In the genomic region with DNA sequence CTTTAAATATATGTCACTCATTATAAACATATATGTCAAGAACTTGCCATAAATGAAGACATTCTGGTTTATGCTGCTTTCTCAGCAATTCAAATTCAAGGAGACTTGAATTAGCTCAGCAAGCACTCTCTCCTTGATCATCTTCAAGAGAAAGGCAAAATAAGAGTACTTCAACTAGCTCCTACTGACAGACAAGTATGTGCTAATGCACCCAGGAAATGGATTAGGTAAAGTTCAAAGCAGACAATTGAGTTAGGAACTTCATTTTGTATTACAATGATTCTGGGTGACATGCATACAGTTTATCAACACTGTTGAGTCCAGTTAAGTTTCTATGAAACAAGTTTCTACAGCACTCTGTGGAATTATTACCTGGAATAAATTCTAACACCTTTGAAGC, we compare ENCODE assay signal across 34 cellular contexts.
"Had no signal": no experiment of that assay in that cellular context is flagged by ENCODE, and none has a peak within 500 bp of the region (broad histone marks: within the 10 kb centered on the region; RNA-seq: fewer than 3 reads in every experiment).

No MANE protein-coding gene starts in this region.

- H3K27me3 ChIP-seq: ascending aorta, breast epithelium, cardiac muscle cell, colonic mucosa, esophagus squamous epithelium, gastroesophageal sphincter, heart right ventricle had no signal

- H3K9me3 ChIP-seq: ascending aorta, colonic mucosa, esophagus squamous epithelium had no signal

- H3K4me1 ChIP-seq: ascending aorta, breast epithelium, colonic mucosa, esophagus squamous epithelium, gastroesophageal sphincter, heart right ventricle had no signal

- H3K36me3 ChIP-seq: ascending aorta, breast epithelium, cardiac muscle cell, colonic mucosa, esophagus squamous epithelium, gastroesophageal sphincter, heart right ventricle, WERI-Rb-1 had no signal

- ATAC-seq: activated CD4-positive, alpha-beta T cell treated with anti-CD3 and anti-CD28 coated beads for 36 hours; activated CD8-positive, alpha-beta T cell treated with anti-CD3 and anti-CD28 coated beads, Interleukin-2, amount 10 ng/mL, durations not matched to agents 7 days and 5 days; activated naive CD4-positive, alpha-beta T cell treated with anti-CD3 and anti-CD28 coated beads, Interleukin-2, amount 50 U/mL, for 72 hours; activated T-cell treated with anti-CD3 and anti-CD28 coated beads, Interleukin-2, amount 50 U/mL, for 72 hours; gastroesophageal sphincter; heart right ventricle; T-helper 17 cell had no signal

- H3K4me3 ChIP-seq: ascending aorta, breast epithelium, cardiac muscle cell, colonic mucosa, esophagus squamous epithelium, gastroesophageal sphincter, heart right ventricle had no signal

- H3K27me3 Mint-ChIP-seq: activated CD4-positive, alpha-beta memory T cell treated with anti-CD3 and anti-CD28 coated beads for 36 hours; activated CD4-positive, alpha-beta T cell treated with anti-CD3 and anti-CD28 coated beads for 36 hours; activated CD4-positive, alpha-beta T cell treated with anti-CD3 and anti-CD28 coated beads, Interleukin-2, amount 10 ng/mL, durations not matched to agents 24 days and 14 days; activated naive CD4-positive, alpha-beta T cell treated with anti-CD3 and anti-CD28 coated beads, Interleukin-2, amount 10 ng/mL, durations not matched to agents 7 days and 5 days; activated naive CD8-positive, alpha-beta T cell treated with anti-CD3 and anti-CD28 coated beads, Interleukin-2, amount 10 ng/mL, durations not matched to agents 7 days and 5 days; activated T-cell treated with anti-CD3 and anti-CD28 coated beads, Interleukin-2, amount 50 U/mL, for 24 hours; brain; T-helper 17 cell had no signal

- H3K27ac Mint-ChIP-seq: activated CD4-positive, alpha-beta memory T cell treated with anti-CD3 and anti-CD28 coated beads for 36 hours; activated CD4-positive, alpha-beta T cell treated with anti-CD3 and anti-CD28 coated beads for 36 hours; activated CD4-positive, alpha-beta T cell treated with anti-CD3 and anti-CD28 coated beads, Interleukin-2, amount 10 ng/mL, durations not matched to agents 24 days and 14 days; activated CD8-positive, alpha-beta T cell treated with anti-CD3 and anti-CD28 coated beads, Interleukin-2, amount 10 ng/mL, durations not matched to agents 7 days and 5 days; activated naive CD4-positive, alpha-beta T cell treated with anti-CD3 and anti-CD28 coated beads, Interleukin-2, amount 10 ng/mL, durations not matched to agents 7 days and 5 days; activated naive CD4-positive, alpha-beta T cell treated with anti-CD3 and anti-CD28 coated beads, Interleukin-2, amount 50 U/mL, for 72 hours; activated naive CD8-positive, alpha-beta T cell treated with anti-CD3 and anti-CD28 coated beads, Interleukin-2, amount 10 ng/mL, durations not matched to agents 7 days and 5 days; activated T-cell treated with anti-CD3 and anti-CD28 coated beads, Interleukin-2, amount 50 U/mL, for 24 hours; activated T-cell treated with anti-CD3 and anti-CD28 coated beads, Interleukin-2, amount 50 U/mL, for 72 hours; brain; T-helper 17 cell; T-helper 2 cell treated with Interferon-gamma antibody and Interleukin-4, amounts not matched to agents 5 μg/mL and 100 μg/mL, for 36 hours had no signal

- FAIRE-seq: endometrium, endothelial cell of umbilical vein had no signal

- H3K27ac ChIP-seq: ascending aorta, breast epithelium, cardiac muscle cell, colonic mucosa, epithelial cell of prostate, esophagus squamous epithelium, gastroesophageal sphincter, heart right ventricle, WERI-Rb-1 had no signal

- H3K4me3 Mint-ChIP-seq: activated CD4-positive, alpha-beta memory T cell treated with anti-CD3 and anti-CD28 coated beads for 36 hours; activated CD4-positive, alpha-beta T cell treated with anti-CD3 and anti-CD28 coated beads for 36 hours; activated CD4-positive, alpha-beta T cell treated with anti-CD3 and anti-CD28 coated beads, Interleukin-2, amount 10 ng/mL, durations not matched to agents 24 days and 14 days; activated CD8-positive, alpha-beta T cell treated with anti-CD3 and anti-CD28 coated beads, Interleukin-2, amount 10 ng/mL, durations not matched to agents 7 days and 5 days; activated naive CD4-positive, alpha-beta T cell treated with anti-CD3 and anti-CD28 coated beads, Interleukin-2, amount 10 ng/mL, durations not matched to agents 7 days and 5 days; activated naive CD8-positive, alpha-beta T cell treated with anti-CD3 and anti-CD28 coated beads, Interleukin-2, amount 10 ng/mL, durations not matched to agents 7 days and 5 days; activated T-cell treated with anti-CD3 and anti-CD28 coated beads, Interleukin-2, amount 50 U/mL, for 24 hours; activated T-cell treated with anti-CD3 and anti-CD28 coated beads, Interleukin-2, amount 50 U/mL, for 72 hours; brain; T-helper 17 cell; T-helper 2 cell treated with Interferon-gamma antibody and Interleukin-4, amounts not matched to agents 5 μg/mL and 100 μg/mL, for 36 hours had no signal

- H3K36me3 Mint-ChIP-seq: activated CD4-positive, alpha-beta memory T cell treated with anti-CD3 and anti-CD28 coated beads for 36 hours; activated naive CD4-positive, alpha-beta T cell treated with anti-CD3 and anti-CD28 coated beads, Interleukin-2, amount 10 ng/mL, durations not matched to agents 7 days and 5 days; brain had no signal

- H3K4me1 Mint-ChIP-seq: activated CD4-positive, alpha-beta T cell treated with anti-CD3 and anti-CD28 coated beads for 36 hours; activated CD4-positive, alpha-beta T cell treated with anti-CD3 and anti-CD28 coated beads, Interleukin-2, amount 10 ng/mL, durations not matched to agents 24 days and 14 days; activated naive CD4-positive, alpha-beta T cell treated with anti-CD3 and anti-CD28 coated beads, Interleukin-2, amount 10 ng/mL, durations not matched to agents 7 days and 5 days; activated naive CD8-positive, alpha-beta T cell treated with anti-CD3 and anti-CD28 coated beads, Interleukin-2, amount 10 ng/mL, durations not matched to agents 7 days and 5 days; brain; T-helper 17 cell had no signal

- DNase-seq: activated CD4-positive, alpha-beta memory T cell treated with anti-CD3 and anti-CD28 coated beads for 36 hours; activated CD4-positive, alpha-beta T cell treated with anti-CD3 and anti-CD28 coated beads for 36 hours; activated CD4-positive, alpha-beta T cell treated with anti-CD3 and anti-CD28 coated beads, Interleukin-2, amount 10 ng/mL, durations not matched to agents 24 days and 14 days; activated CD4-positive, CD25-positive, alpha-beta regulatory T cell; activated CD4-positive, CD25-positive, alpha-beta regulatory T cell treated with anti-CD3 and anti-CD28 coated beads, Interleukin-2, amount 50 U/mL, for 72 hours; activated CD8-positive, alpha-beta memory T cell treated with anti-CD3 and anti-CD28 coated beads, Interleukin-2, amount 50 U/mL, for 48 hours; activated CD8-positive, alpha-beta T cell treated with anti-CD3 and anti-CD28 coated beads, Interleukin-2, amount 10 ng/mL, durations not matched to agents 7 days and 5 days; activated gamma-delta T cell; activated naive CD4-positive, alpha-beta T cell; activated naive CD4-positive, alpha-beta T cell treated with anti-CD3 and anti-CD28 coated beads, Interleukin-2, amount 10 ng/mL, durations not matched to agents 7 days and 5 days; activated naive CD8-positive, alpha-beta T cell treated with anti-CD3 and anti-CD28 coated beads, Interleukin-2, amount 10 ng/mL, durations not matched to agents 7 days and 5 days; activated T-cell treated with anti-CD3 and anti-CD28 coated beads for 4 hours; activated T-cell treated with anti-CD3 and anti-CD28 coated beads, Interleukin-2, amount 50 U/mL, for 24 hours; activated T-cell treated with anti-CD3 and anti-CD28 coated beads, Interleukin-2, amount 50 U/mL, for 72 hours; central memory CD4-positive, alpha-beta T cell; cerebellar nuclear complex; colonic mucosa; effector CD8-positive, alpha-beta T cell; esophagus squamous epithelium; foreskin melanocyte; heart right ventricle; T-helper 17 cell; T1000; WERI-Rb-1 had no signal
